Comparison of ENCODE assay signal across 30 cellular contexts in the genomic region with DNA sequence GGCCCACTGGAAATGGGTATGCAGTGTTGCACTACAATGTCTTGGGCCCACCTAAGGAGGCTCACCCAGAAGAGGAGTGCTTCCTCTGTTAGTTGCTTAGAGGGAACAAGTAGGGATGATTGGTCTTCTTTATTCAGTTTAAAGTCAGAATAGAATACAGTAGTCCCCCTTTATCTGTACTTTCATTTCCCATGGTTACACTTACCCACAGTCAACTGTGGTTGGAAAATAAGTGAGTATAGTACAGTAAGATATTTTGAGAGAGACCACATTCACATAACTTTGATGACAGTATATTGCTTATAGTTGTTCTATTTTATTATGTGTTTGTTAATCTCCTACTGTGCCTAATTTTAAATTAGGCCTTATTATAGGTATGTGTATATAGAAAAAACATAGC.
"Had no signal": no experiment of that assay in that cellular context is flagged by ENCODE, and none has a peak within 500 bp of the region (broad histone marks: within the 10 kb centered on the region; RNA-seq: fewer than 3 reads in every experiment).

No MANE protein-coding gene starts in this region.

- H3K27me3 Mint-ChIP-seq: activated B cell treated with CpG ODN at 0.5 μM for 24 hours; activated CD4-positive, alpha-beta memory T cell treated with anti-CD3 and anti-CD28 coated beads for 36 hours; activated T-cell treated with anti-CD3 and anti-CD28 coated beads, Interleukin-2, amount 50 U/mL, for 24 hours had no signal

- H3K9me3 Mint-ChIP-seq: activated naive CD4-positive, alpha-beta T cell treated with anti-CD3 and anti-CD28 coated beads, Interleukin-2, amount 50 U/mL, for 72 hours; activated T-cell treated with anti-CD3 and anti-CD28 coated beads, Interleukin-2, amount 50 U/mL, for 24 hours; activated T-helper 2 cell treated with anti-CD3 and anti-CD28 coated beads, Interferon-gamma antibody, Interleukin-2, Interleukin-4, amounts not matched to agents 10 μg/mL and 5 μg/mL and 100 μg/mL, durations not matched to agents 14 hours and 24 hours and 36 hours; T-helper 1 cell treated with Interleukin-12 subunit alpha and Interleukin-12 subunit beta and Interleukin-4 antibody, amounts not matched to agents 30 μg/mL and 1 μg/mL, for 36 hours; T-helper 2 cell treated with Interferon-gamma antibody and Interleukin-4, amounts not matched to agents 5 μg/mL and 100 μg/mL, for 36 hours had no signal

- H3K4me3 Mint-ChIP-seq: activated B cell treated with CpG ODN at 0.5 μM for 24 hours; activated CD4-positive, alpha-beta memory T cell treated with anti-CD3 and anti-CD28 coated beads for 36 hours; activated naive CD4-positive, alpha-beta T cell treated with anti-CD3 and anti-CD28 coated beads for 36 hours; activated T-cell treated with anti-CD3 and anti-CD28 coated beads, Interleukin-2, amount 50 U/mL, for 24 hours; T-helper 1 cell treated with Interleukin-12 subunit alpha and Interleukin-12 subunit beta and Interleukin-4 antibody, amounts not matched to agents 30 μg/mL and 1 μg/mL, for 36 hours; T-helper 2 cell treated with Interferon-gamma antibody and Interleukin-4, amounts not matched to agents 5 μg/mL and 100 μg/mL, for 36 hours had no signal

- H3K4me1 Mint-ChIP-seq: activated B cell treated with CpG ODN at 0.5 μM for 24 hours had no signal

- H3K36me3 Mint-ChIP-seq: activated CD4-positive, alpha-beta memory T cell treated with anti-CD3 and anti-CD28 coated beads for 36 hours; activated naive CD4-positive, alpha-beta T cell treated with anti-CD3 and anti-CD28 coated beads, Interleukin-2, amount 50 U/mL, for 72 hours had no signal

- DNase-seq: activated B cell treated with CpG ODN at 0.5 μM for 24 hours; activated CD4-positive, alpha-beta memory T cell treated with anti-CD3 and anti-CD28 coated beads for 36 hours; activated CD4-positive, alpha-beta T cell treated with anti-CD3 and anti-CD28 coated beads for 4 hours; activated CD4-positive, alpha-beta T cell treated with anti-CD3 and anti-CD28 coated beads, Interleukin-2, amount 50 U/mL, for 1 hour; activated CD4-positive, CD25-positive, alpha-beta regulatory T cell treated with anti-CD3 and anti-CD28 coated beads, Interleukin-2, amount 50 U/mL, for 72 hours; activated gamma-delta T cell treated with Interleukin-2 at 50 U/mL for 16 hours; activated naive CD4-positive, alpha-beta T cell treated with anti-CD3 and anti-CD28 coated beads for 36 hours; activated T-cell treated with anti-CD3 and anti-CD28 coated beads, Interleukin-2, amount 50 U/mL, for 24 hours; amniotic stem cell; aorta; brain microvascular endothelial cell; central memory CD4-positive, alpha-beta T cell; Karpas-422; KBM-7; NCI-H1048; NCI-H1105 treated with DMSO at 0.1 percent for 48 hours; NCI-H1436; NCI-H1694; NCI-H1930; NCI-H345; NCI-H524 treated with DMSO at 0.1 percent for 48 hours; PC-3; Peyer's patch; RPMI8226; SHP77 treated with DMSO at 0.1 percent for 48 hours; SK-N-SH had no signal

- H3K27ac Mint-ChIP-seq: activated B cell treated with CpG ODN at 0.5 μM for 24 hours; activated CD4-positive, alpha-beta memory T cell treated with anti-CD3 and anti-CD28 coated beads for 36 hours; activated naive CD4-positive, alpha-beta T cell treated with anti-CD3 and anti-CD28 coated beads for 36 hours; activated naive CD4-positive, alpha-beta T cell treated with anti-CD3 and anti-CD28 coated beads, Interleukin-2, amount 50 U/mL, for 72 hours; activated T-cell treated with anti-CD3 and anti-CD28 coated beads, Interleukin-2, amount 50 U/mL, for 24 hours; activated T-helper 2 cell treated with anti-CD3 and anti-CD28 coated beads, Interferon-gamma antibody, Interleukin-2, Interleukin-4, amounts not matched to agents 10 μg/mL and 5 μg/mL and 100 μg/mL, durations not matched to agents 14 hours and 24 hours and 36 hours; T-helper 1 cell treated with Interleukin-12 subunit alpha and Interleukin-12 subunit beta and Interleukin-4 antibody, amounts not matched to agents 30 μg/mL and 1 μg/mL, for 36 hours; T-helper 2 cell treated with Interferon-gamma antibody and Interleukin-4, amounts not matched to agents 5 μg/mL and 100 μg/mL, for 36 hours had no signal

- ATAC-seq: activated naive CD4-positive, alpha-beta T cell treated with anti-CD3 and anti-CD28 coated beads, Interleukin-2, amount 50 U/mL, for 72 hours; PC-3 had no signal
